6 cellular contexts compared by ENCODE assay signal in genomic region chr17:41810659-41811548, GRCh38. TPM values are rescaled to one million over a fixed set of nuclear protein-coding genes. Genes with fewer than 3 reads are reported as not detected.
A peak's percentile ranks its signal among the peaks of the same experiment; 100 is the strongest.
DNase-seq lines count a peak whose midpoint lies in the region; TF ChIP-seq lines count a peak whose summit lies in the region.

No MANE protein-coding gene starts in this region.

- H3K36me3 ChIP-seq in smooth muscle cell (ENCODE audit: low read depth), result no peaks in the 10 kb centered on the region

- H3K27me3 ChIP-seq in smooth muscle cell (ENCODE audit: low read depth), result no peaks in the 10 kb centered on the region

- H3K27ac ChIP-seq in epithelial cell of prostate, result peak overlapping the region; percentile 77
- peak overlapping the region; percentile 92 for H3K27ac ChIP-seq in smooth muscle cell (ENCODE audit: low read depth)

- DNase-seq in activated CD8-positive, alpha-beta memory T cell treated with anti-CD3 and anti-CD28 coated beads, Interleukin-2, amount 50 U/mL, for 48 hours, result peak; percentile 66
- no peak for DNase-seq in activated CD8-positive, alpha-beta memory T cell treated with anti-CD3 and anti-CD28 coated beads for 24 hours
- DNase-seq in epithelial cell of prostate (ENCODE audit: low read depth, low spot score) (no peak), smooth muscle cell (lab: John Stamatoyannopoulos, UW; ENCODE audit: unreplicated experiment) (no peak), KG1 (lab: John Stamatoyannopoulos, UW) (no peak), NOMO-1 (lab: John Stamatoyannopoulos, UW; ENCODE audit: unreplicated experiment in 2 of 2) (no peak)

- TF ChIP-seq CTCF in smooth muscle cell (IDR thresholded peaks at IDR 0.05; ENCODE audit: borderline replicate concordance, insufficient read depth, poor library complexity, severe bottlenecking), result no peak

- H3K9ac ChIP-seq in smooth muscle cell (ENCODE audit: low read depth), result peak overlapping the region; percentile 51

- H4K20me1 ChIP-seq in smooth muscle cell (ENCODE audit: low read depth), result peaks cover 65% of the 10 kb centered on the region

- 18% methylated on average over 58 of the region's 58 CpGs for WGBS in smooth muscle cell (ENCODE audit: low lambda C conversion rate)

- H2AFZ ChIP-seq in smooth muscle cell (ENCODE audit: low read depth), result peak overlapping the region; percentile 80

- peaks cover 60% of the 10 kb centered on the region for H3K79me2 ChIP-seq in smooth muscle cell (ENCODE audit: low read depth)

- no peaks in the 10 kb centered on the region for H3K9me3 ChIP-seq in smooth muscle cell (replicated peaks; ENCODE audit: low read depth)

- peak overlapping the region; percentile 88 for H3K4me3 ChIP-seq in smooth muscle cell

- peaks cover 36% of the 10 kb centered on the region for H3K4me1 ChIP-seq in smooth muscle cell (ENCODE audit: low read depth)

- H3F3A ChIP-seq in smooth muscle cell (ENCODE audit: low read depth), result peaks cover 8% of the 10 kb centered on the region

- H3K4me2 ChIP-seq in smooth muscle cell, result peak overlapping the region; percentile 96

RNA-seq across cellular contexts. Expression of gene P3H4, which starts 0.8 kb away (rescaled TPM):
- total RNA-seq in smooth muscle cell, result 77.4 and 98.6 TPM in 2 replicates
- polyA plus RNA-seq in smooth muscle cell, result 149 and 186 TPM in 2 replicates

RNA-seq across cellular contexts. Expression of gene FKBP10, which starts 1.9 kb away (rescaled TPM):
- total RNA-seq in smooth muscle cell, result 603 and 724 TPM in 2 replicates
- 253 and 289 TPM in 2 replicates for polyA plus RNA-seq in smooth muscle cell

RNA-seq across cellular contexts. Expression of gene JUP, which starts 24.4 kb away (rescaled TPM):
- total RNA-seq in smooth muscle cell, result 167 and 238 TPM in 2 replicates
- 124 and 277 TPM in 2 replicates for polyA plus RNA-seq in smooth muscle cell

RNA-seq across cellular contexts. Expression of gene NT5C3B, which starts 25.1 kb away (rescaled TPM):
- total RNA-seq in smooth muscle cell, result 38.4 and 46.8 TPM in 2 replicates
- 72.2 and 76.3 TPM in 2 replicates for polyA plus RNA-seq in smooth muscle cell

RNA-seq across cellular contexts. Expression of gene KLHL10, which starts 26.7 kb away (rescaled TPM):
- not detected in 2 replicates for total RNA-seq in smooth muscle cell
- not detected in 2 replicates for polyA plus RNA-seq in smooth muscle cell
